8 cellular contexts compared by ENCODE assay signal in genomic region chr19:14135985-14136508, GRCh38. TPM values are rescaled to one million over a fixed set of nuclear protein-coding genes. Genes with fewer than 3 reads are reported as not detected.
DNase-seq lines count a peak whose midpoint lies in the region; ATAC-seq, FAIRE-seq and TF ChIP-seq lines count a peak whose summit lies in the region.

No MANE protein-coding gene starts in this region.

- ATAC-seq in GM21619 (IDR thresholded peaks at IDR 0.05; ENCODE audit: unreplicated experiment) = peak; percentile 1
- ATAC-seq in gastroesophageal sphincter = no peak
- ATAC-seq in activated CD4-positive, CD25-positive, alpha-beta regulatory T cell treated with anti-CD3 and anti-CD28 coated beads, Interleukin-2, amount 50 U/mL, for 24 hours = no peak

- no peak for FAIRE-seq in RCC 7860 (lab: Jason Lieb, UNC)

- peaks cover 14% of the 10 kb centered on the region for H3K36me3 ChIP-seq in SJCRH30
- H3K36me3 ChIP-seq in gastroesophageal sphincter = no peaks in the 10 kb centered on the region

- TF ChIP-seq CTCF in gastroesophageal sphincter (IDR thresholded peaks at IDR 0.05) = no peak

- no peak for TF ChIP-seq POLR2A in gastroesophageal sphincter (IDR thresholded peaks at IDR 0.05)

- DNase-seq in SJCRH30 = no peak
- DNase-seq in RCC 7860 (ENCODE audit: low spot score) = no peak
- DNase-seq in HCEC 1CT = no peak
- DNase-seq in NCI-H2227 (lab: John Stamatoyannopoulos, UW; ENCODE audit: unreplicated experiment) = no peak

- H3K27me3 ChIP-seq in SJCRH30 = no peaks in the 10 kb centered on the region
- no peaks in the 10 kb centered on the region for H3K27me3 ChIP-seq in gastroesophageal sphincter

- TF ChIP-seq EP300 in gastroesophageal sphincter (IDR thresholded peaks at IDR 0.05) = no peak

- H3K4me1 ChIP-seq in SJCRH30 = peaks cover 8% of the 10 kb centered on the region
- H3K4me1 ChIP-seq in gastroesophageal sphincter = peaks cover 0 to 42% (median 19%) of the 10 kb centered on the region in 3 donors

- peak overlapping the region; percentile 86 for H3K4me3 ChIP-seq in SJCRH30
- H3K4me3 ChIP-seq in gastroesophageal sphincter = peak overlapping the region; percentile 25 to 78
- H3K4me3 ChIP-seq in skin epidermis = peak overlapping the region; percentile 62 to 92 (median 82)

- H3K9me3 ChIP-seq in SJCRH30 (replicated peaks) (no peaks in the 10 kb centered on the region), gastroesophageal sphincter (no peaks in the 10 kb centered on the region)

- H3K27ac ChIP-seq in SJCRH30 = peak overlapping the region; percentile 55
- H3K27ac ChIP-seq in gastroesophageal sphincter = peak overlapping the region in 3 of 4 donors; percentile 81 to 95 (median 82)
- H3K27ac ChIP-seq in skin epidermis = peak overlapping the region in 15 of 21 experiments; percentile 19 to 94 (median 62)

- WGBS in gastroesophageal sphincter (ENCODE audit: low coverage in 1 of 2), 2 donors = 0% methylated on average over 1 to 9 of the region's 38 CpGs

RNA-seq across cellular contexts. Expression of gene ASF1B, which starts 0.3 kb away (rescaled TPM):
- total RNA-seq in SJCRH30 (2014; rRNA removed; shearing (Covaris generic)) = 93.8 and 102 TPM in 2 replicates
- 1 to 10 TPM in 1 of 4 donors, not detected in 3; 1.2 TPM for total RNA-seq in gastroesophageal sphincter

RNA-seq across cellular contexts. Expression of gene PRKACA, which starts 18.5 kb away (rescaled TPM):
- total RNA-seq in SJCRH30 (2014; rRNA removed; shearing (Covaris generic)) = 77.5 and 93.2 TPM in 2 replicates
- 100 to 1,000 TPM in 1 of 4 donors, 10 to 100 TPM in 3; 62.3 to 138 (median 76.6) TPM for total RNA-seq in gastroesophageal sphincter

RNA-seq across cellular contexts. Expression of gene SAMD1, which starts 45.5 kb away (rescaled TPM):
- total RNA-seq in SJCRH30 (2014; rRNA removed; shearing (Covaris generic)) = 88.1 and 102 TPM in 2 replicates
- 10 to 100 TPM; 21.9 to 61.3 (median 41.3) TPM for total RNA-seq in gastroesophageal sphincter

RNA-seq across cellular contexts. Expression of gene C19orf67, which starts 50.5 kb away (rescaled TPM):
- not detected in 2 replicates for total RNA-seq in SJCRH30 (2014; rRNA removed; shearing (Covaris generic))
- not detected for total RNA-seq in gastroesophageal sphincter

Comparison
In these comparisons a context has a peak if more than half of its experiments do, and no peak if none do; other contexts are left out.
1. RNA of gene ASF1B, which starts 0.3 kb away (total RNA-seq): 93.8 to 102 TPM in SJCRH30; 1.2 TPM in gastroesophageal sphincter; every median in the first group is over 10 times any median in the second.
2. Peak in every context shown above with its lines, with median percentiles within 50 percentile points of each other: H3K27ac ChIP-seq and H3K4me3 ChIP-seq.